Comparison of ENCODE assay signal across 1 cellular context in genomic region chr14:69808919-69809808, GRCh38.
A peak's percentile ranks its signal among the peaks of the same experiment; 100 is the strongest.
TF ChIP-seq lines count a peak whose summit lies in the region.

No MANE protein-coding gene starts in this region.

TF ChIP-seq in HepG2, 621 proteins besides CTCF, POLR2A, EP300 and RAD21 (continued from another document and continues in another):
- no peak for TF ChIP-seq CEBPZ (IDR thresholded peaks at IDR 0.05; ENCODE audit: low read length)
- no peak for TF ChIP-seq ZFP41 (CRISPR knock-in tag; IDR thresholded peaks at IDR 0.05; ENCODE audit: borderline replicate concordance)
- no peak for TF ChIP-seq TSC22D2 (CRISPR knock-in tag; IDR thresholded peaks at IDR 0.05; ENCODE audit: borderline replicate concordance)
- no peak for TF ChIP-seq ZBTB21 (CRISPR knock-in tag; IDR thresholded peaks at IDR 0.05)
- peak; percentile 72 for TF ChIP-seq ZBTB43 (CRISPR knock-in tag; conservative IDR thresholded peaks at IDR 0.05)
- no peak for TF ChIP-seq NCOA5 (CRISPR knock-in tag; IDR thresholded peaks at IDR 0.05)
- no peak for TF ChIP-seq REXO4 (CRISPR knock-in tag; IDR thresholded peaks at IDR 0.05; ENCODE audit: borderline replicate concordance)
- TF ChIP-seq MYC (CRISPR knock-in tag; IDR thresholded peaks at IDR 0.05; ENCODE audit: borderline replicate concordance): peak; percentile 61; the same call in 1 of the 2 replicates
- TF ChIP-seq RELA (CRISPR knock-in tag; IDR thresholded peaks at IDR 0.05): no peak
- TF ChIP-seq ZNF253 (CRISPR knock-in tag; IDR thresholded peaks at IDR 0.05; ENCODE audit: borderline replicate concordance): no peak
- TF ChIP-seq POLR2AphosphoS2 (IDR thresholded peaks at IDR 0.05; ENCODE audit: low read depth, low read length): no peak
- no peak for TF ChIP-seq NR0B2 (CRISPR knock-in tag; IDR thresholded peaks at IDR 0.05)
- TF ChIP-seq NONO (IDR thresholded peaks at IDR 0.05): no peak
- peak; percentile 82 for TF ChIP-seq NONO (CRISPR knock-in tag; conservative IDR thresholded peaks at IDR 0.05)
- TF ChIP-seq BORCS8-MEF2B (CRISPR knock-in tag; IDR thresholded peaks at IDR 0.05): no peak
- TF ChIP-seq FOXC1 (CRISPR knock-in tag; IDR thresholded peaks at IDR 0.05; ENCODE audit: borderline replicate concordance): no peak
- peak; percentile 60; the same call in 1 of the 2 replicates for TF ChIP-seq MXD4 (CRISPR knock-in tag; IDR thresholded peaks at IDR 0.05)
- no peak for TF ChIP-seq RFX3 (CRISPR knock-in tag; IDR thresholded peaks at IDR 0.05)
- no peak for TF ChIP-seq HCFC1 (IDR thresholded peaks at IDR 0.05; ENCODE audit: low read depth, low read length)
- no peak for TF ChIP-seq HINFP (CRISPR knock-in tag; IDR thresholded peaks at IDR 0.05; ENCODE audit: low read depth)
- no peak for TF ChIP-seq ZXDC (CRISPR knock-in tag; IDR thresholded peaks at IDR 0.05)
- TF ChIP-seq IKZF4 (CRISPR knock-in tag; IDR thresholded peaks at IDR 0.05; ENCODE audit: borderline replicate concordance, low read depth, not compliant biosample characterization): no peak
- TF ChIP-seq ZNF646 (CRISPR knock-in tag; IDR thresholded peaks at IDR 0.05): peak; percentile 45; the same call in 1 of the 2 replicates
- no peak for TF ChIP-seq RFX1 (IDR thresholded peaks at IDR 0.05)
- TF ChIP-seq ZNF639 (CRISPR knock-in tag; conservative IDR thresholded peaks at IDR 0.05): no peak
- no peak for TF ChIP-seq ZNF567 (CRISPR knock-in tag; IDR thresholded peaks at IDR 0.05; ENCODE audit: borderline replicate concordance)
- no peak for TF ChIP-seq NR1H2 (CRISPR knock-in tag; IDR thresholded peaks at IDR 0.05; ENCODE audit: borderline replicate concordance, low read depth)
- TF ChIP-seq ZNF737 (CRISPR knock-in tag; IDR thresholded peaks at IDR 0.05; ENCODE audit: borderline replicate concordance): no peak
- TF ChIP-seq SRSF1 (optimal IDR thresholded peaks at IDR 0.05; ENCODE audit: low read depth, low read length): no peak
- peak; percentile 60; the same call in 1 of the 2 replicates for TF ChIP-seq SIX1 (CRISPR knock-in tag; IDR thresholded peaks at IDR 0.05; ENCODE audit: borderline replicate concordance)
- TF ChIP-seq PAX8 (CRISPR knock-in tag; IDR thresholded peaks at IDR 0.05; ENCODE audit: borderline replicate concordance): no peak
- no peak for TF ChIP-seq GTF2F1 (IDR thresholded peaks at IDR 0.05; ENCODE audit: low read length)
- TF ChIP-seq SALL1 (CRISPR knock-in tag; IDR thresholded peaks at IDR 0.05): peak; percentile 99
- TF ChIP-seq ASH2L (IDR thresholded peaks at IDR 0.05; ENCODE audit: insufficient read length, low read depth, low read length): peak; percentile 95
- TF ChIP-seq ARID5B (CRISPR knock-in tag; IDR thresholded peaks at IDR 0.05): peak; percentile 94
- no peak for TF ChIP-seq NFE2L2 (IDR thresholded peaks at IDR 0.05; ENCODE audit: low read length)
- TF ChIP-seq ZNF451 (CRISPR knock-in tag; IDR thresholded peaks at IDR 0.05): no peak
- peak; percentile 49; the same call in 1 of the 2 replicates for TF ChIP-seq ZNF766 (CRISPR knock-in tag; IDR thresholded peaks at IDR 0.05; ENCODE audit: borderline replicate concordance)
- peak; percentile 67; the same call in 1 of the 2 replicates for TF ChIP-seq MLX (CRISPR knock-in tag; IDR thresholded peaks at IDR 0.05)
